1 cellular context compared by ENCODE assay signal in genomic region chr20:37401930-37402675, GRCh38.
TF ChIP-seq lines count a peak whose summit lies in the region.

No MANE protein-coding gene starts in this region.

TF ChIP-seq in H1, 55 proteins besides CTCF, POLR2A, EP300 and RAD21 (continued from another document):
- TF ChIP-seq ATF3 (IDR thresholded peaks at IDR 0.05; ENCODE audit: insufficient read depth, low read depth, low read length) (no peak), SIN3A (conservative IDR thresholded peaks at IDR 0.05 in 1 of 2, IDR thresholded peaks at IDR 0.05 in 1 of 2; ENCODE audit: low read depth in 1 of 2, low read length in 2 of 2) (no peak), SP4 (IDR thresholded peaks at IDR 0.05; ENCODE audit: low read length) (no peak), SIRT6 (IDR thresholded peaks at IDR 0.05; ENCODE audit: low read length) (no peak), NANOG (IDR thresholded peaks at IDR 0.05; ENCODE audit: insufficient read depth, low read depth, low read length, poor library complexity, severe bottlenecking) (no peak), SP2 (IDR thresholded peaks at IDR 0.05; ENCODE audit: low read length) (no peak)
